In the genomic region with DNA sequence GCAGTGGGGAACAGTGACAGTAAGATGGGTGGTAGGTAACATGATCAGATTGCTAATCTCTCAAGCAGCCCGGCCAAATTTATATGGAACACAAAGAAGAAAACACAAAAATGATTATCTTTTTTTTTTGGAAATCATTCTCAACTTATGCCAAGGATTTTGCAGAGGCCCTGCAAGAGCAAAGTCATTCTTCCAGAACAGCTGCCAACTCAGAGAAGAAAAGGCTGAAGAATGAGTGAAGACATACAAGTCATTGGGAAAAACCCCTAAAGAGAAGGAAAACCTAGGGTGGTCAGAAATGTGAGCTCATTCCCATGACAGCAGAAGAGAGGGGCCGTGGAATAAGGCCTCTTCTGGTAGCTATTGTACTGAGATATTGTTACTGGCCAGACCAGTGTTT, we compare ENCODE assay signal across 33 cellular contexts.
"Had no signal": no experiment of that assay in that cellular context is flagged by ENCODE, and none has a peak within 500 bp of the region (broad histone marks: within the 10 kb centered on the region; RNA-seq: fewer than 3 reads in every experiment).

No MANE protein-coding gene starts in this region.

- H3K9ac ChIP-seq: parathyroid adenoma had no signal

- H3K27me3 Mint-ChIP-seq: natural killer cell treated with Interleukin-12 subunit alpha and Interleukin-12 subunit beta and Interleukin-15 and Interleukin-18, amount 100 ng/mL, for 72 hours; stimulated activated memory B cell treated with anti-CD40 and anti-IgM and Interleukin-4, amounts not matched to agents 10 μg/mL and 1 μg/mL and 100 μg/mL, for 72 hours had no signal

- ATAC-seq: naive thymus-derived CD8-positive, alpha-beta T cell; natural killer cell treated with Interleukin-12 subunit alpha and Interleukin-12 subunit beta and Interleukin-15 and Interleukin-18, amount 100 ng/mL, for 72 hours; psoas muscle; right cardiac atrium; right lobe of liver; stimulated activated memory B cell treated with anti-CD40 and anti-IgM and Interleukin-4, amounts not matched to agents 10 μg/mL and 1 μg/mL and 100 μg/mL, for 72 hours; stimulated activated naive CD8-positive, alpha-beta T cell treated with anti-CD3 and anti-CD28 coated beads, Interleukin-15, amount 100 ng/mL, for 72 hours; stimulated activated naive CD8-positive, alpha-beta T cell treated with anti-CD3 and anti-CD28 coated beads, Interleukin-15, Interleukin-2, amounts not matched to agents 100 U/mL and 50 U/mL, for 24 hours; upper lobe of right lung had no signal

- H3K4me3 Mint-ChIP-seq: naive thymus-derived CD8-positive, alpha-beta T cell; natural killer cell treated with Interleukin-12 subunit alpha and Interleukin-12 subunit beta and Interleukin-15 and Interleukin-18, amount 100 ng/mL, for 72 hours; nephron progenitor cell; neural crest cell; stimulated activated memory B cell treated with anti-CD40 and anti-IgM and Interleukin-4, amounts not matched to agents 10 μg/mL and 1 μg/mL and 100 μg/mL, for 72 hours; stimulated activated naive CD8-positive, alpha-beta T cell treated with anti-CD3 and anti-CD28 coated beads, Interleukin-15, amount 100 ng/mL, for 72 hours; type B pancreatic cell had no signal

- H3K4me1 ChIP-seq: parathyroid adenoma, psoas muscle, spleen, suprapubic skin, testis, tibial artery, transverse colon, upper lobe of right lung, uterus had no signal

- H3K27me3 ChIP-seq: neutrophil, ovary, right lobe of liver, spleen, suprapubic skin, testis, tibial artery, transverse colon, upper lobe of right lung, uterus had no signal

- H3K9me3 Mint-ChIP-seq: naive thymus-derived CD8-positive, alpha-beta T cell; nephron progenitor cell; neural crest cell; stimulated activated memory B cell treated with anti-CD40 and anti-IgM and Interleukin-4, amounts not matched to agents 10 μg/mL and 1 μg/mL and 100 μg/mL, for 72 hours; stimulated activated naive CD8-positive, alpha-beta T cell treated with anti-CD3 and anti-CD28 coated beads, Interleukin-15, amount 100 ng/mL, for 72 hours; type B pancreatic cell had no signal

- H3K4me1 Mint-ChIP-seq: naive thymus-derived CD8-positive, alpha-beta T cell; neural crest cell; stimulated activated memory B cell treated with anti-CD40 and anti-IgM and Interleukin-4, amounts not matched to agents 10 μg/mL and 1 μg/mL and 100 μg/mL, for 72 hours; stimulated activated naive CD8-positive, alpha-beta T cell treated with anti-CD3 and anti-CD28 coated beads, Interleukin-15, amount 100 ng/mL, for 72 hours had no signal

- H3K9me3 ChIP-seq: neutrophil, ovary, psoas muscle, right lobe of liver, spleen, suprapubic skin, testis, tibial artery, transverse colon, upper lobe of right lung, uterus had no signal

- H3K36me3 ChIP-seq: neutrophil, ovary, right lobe of liver, spleen, suprapubic skin, tibial artery, transverse colon, upper lobe of right lung, uterus had no signal

- DNase-seq: naive thymus-derived CD8-positive, alpha-beta T cell; nephron progenitor cell; nucleus accumbens; ovary; posterior cingulate gyrus; psoas muscle; right cardiac atrium; right lobe of liver; spleen; stimulated activated CD4-positive, alpha-beta T cell treated with anti-CD3 and anti-CD28 coated beads, Interleukin-12 subunit alpha, Interleukin-12 subunit beta, amount 100 ng/mL, for 4 hours; stimulated activated CD4-positive, alpha-beta T cell treated with anti-CD3 and anti-CD28 coated beads, Interleukin-1b, Interleukin-23, amount 100 ng/mL, for 48 hours; stimulated activated CD4-positive, alpha-beta T cell treated with anti-CD3 and anti-CD28 coated beads, Interleukin-4, amount 100 ng/mL, for 1 hour; stimulated activated CD4-positive, alpha-beta T cell treated with anti-CD3 and anti-CD28 coated beads, Interleukin-4, amount 100 ng/mL, for 4 hours; stimulated activated CD8-positive, alpha-beta memory T cell treated with anti-CD3 and anti-CD28 coated beads, Interleukin-4, amount 100 ng/mL, for 48 hours; stimulated activated naive CD4-positive, alpha-beta T cell; stimulated activated naive CD8-positive, alpha-beta T cell treated with anti-CD3 and anti-CD28 coated beads, Interleukin-15, amount 100 ng/mL, for 72 hours; stimulated activated naive CD8-positive, alpha-beta T cell treated with anti-CD3 and anti-CD28 coated beads, Interleukin-15, Interleukin-2, amounts not matched to agents 100 U/mL and 50 U/mL, for 24 hours; substantia nigra; testis; tibial artery; transverse colon; upper lobe of right lung; uterus had no signal

- H3K36me3 Mint-ChIP-seq: naive thymus-derived CD8-positive, alpha-beta T cell; natural killer cell treated with Interleukin-12 subunit alpha and Interleukin-12 subunit beta and Interleukin-15 and Interleukin-18, amount 100 ng/mL, for 72 hours; stimulated activated memory B cell treated with anti-CD40 and anti-IgM and Interleukin-4, amounts not matched to agents 10 μg/mL and 1 μg/mL and 100 μg/mL, for 72 hours; type B pancreatic cell had no signal

- H3K27ac Mint-ChIP-seq: naive thymus-derived CD8-positive, alpha-beta T cell; natural killer cell treated with Interleukin-12 subunit alpha and Interleukin-12 subunit beta and Interleukin-15 and Interleukin-18, amount 100 ng/mL, for 72 hours; nephron progenitor cell; progenitor cell of endocrine pancreas; stimulated activated memory B cell treated with anti-CD40 and anti-IgM and Interleukin-4, amounts not matched to agents 10 μg/mL and 1 μg/mL and 100 μg/mL, for 72 hours; stimulated activated naive CD8-positive, alpha-beta T cell treated with anti-CD3 and anti-CD28 coated beads, Interleukin-15, amount 100 ng/mL, for 72 hours; type B pancreatic cell had no signal

- H3K4me3 ChIP-seq: ovary, psoas muscle, right lobe of liver, skin epidermis, smooth muscle cell, spleen, suprapubic skin, testis, tibial artery, transverse colon, upper lobe of right lung, uterus had no signal
